35 cellular contexts compared by ENCODE assay signal in genomic region chr7:52781250-52781649, GRCh38.
"Had no signal": no experiment of that assay in that cellular context is flagged by ENCODE, and none has a peak within 500 bp of the region (broad histone marks: within the 10 kb centered on the region; RNA-seq: fewer than 3 reads in every experiment).

No MANE protein-coding gene starts in this region.

- H3K36me3 ChIP-seq: MG63, WERI-Rb-1 had no signal

- H3K27ac ChIP-seq: PC-9, RWPE1, WERI-Rb-1 had no signal

- DNase-seq: activated CD4-positive, alpha-beta memory T cell treated with anti-CD3 and anti-CD28 coated beads, Interleukin-2, amount 10 ng/mL, durations not matched to agents 7 days and 5 days; activated CD4-positive, alpha-beta T cell treated with anti-CD3 and anti-CD28 coated beads for 1 hour; activated CD4-positive, alpha-beta T cell treated with anti-CD3 and anti-CD28 coated beads for 48 hours; activated CD4-positive, CD25-positive, alpha-beta regulatory T cell; activated CD8-positive, alpha-beta memory T cell treated with anti-CD3 and anti-CD28 coated beads for 24 hours; activated CD8-positive, alpha-beta memory T cell treated with anti-CD3 and anti-CD28 coated beads, Interleukin-2, amount 10 ng/mL, durations not matched to agents 7 days and 5 days; activated CD8-positive, alpha-beta memory T cell treated with anti-CD3 and anti-CD28 coated beads, Interleukin-2, amount 50 U/mL, for 48 hours; activated effector memory CD4-positive, alpha-beta T cell treated with Interleukin-2 at 50 U/mL for 16 hours; activated naive CD4-positive, alpha-beta T cell treated with anti-CD3 and anti-CD28 coated beads, Interleukin-2, amount 10 ng/mL, durations not matched to agents 7 days and 5 days; activated naive CD8-positive, alpha-beta T cell treated with anti-CD3 and anti-CD28 coated beads, Interleukin-2, amount 50 U/mL, for 24 hours; activated T-cell treated with anti-CD3 and anti-CD28 coated beads, Interleukin-2, amount 50 U/mL, for 48 hours; anterior cingulate cortex; caudate nucleus; Kasumi-1; KBM-7; MG63; NCI-H1048; NCI-H1105 treated with DMSO at 0.1 percent for 48 hours; NCI-H1436; NCI-H1694; NCI-H1930; NCI-H2081 treated with DMSO at 0.1 percent for 48 hours; NCI-H226; NCI-H524 treated with DMSO at 0.1 percent for 48 hours; NCI-H748 treated with DMSO at 0.1 percent for 48 hours; NK-92 treated with Interleukin-12 subunit alpha and Interleukin-12 subunit beta, amount 100 ng/mL, for 24 hours; PC-9; SIG-M5; T-cell; T-helper 2 cell; T-helper 9 cell; WERI-Rb-1 had no signal

- H3K27me3 ChIP-seq: MG63 had no signal

- H3K4me3 ChIP-seq: MG63, PC-9 had no signal

- ATAC-seq: activated CD8-positive, alpha-beta memory T cell treated with anti-CD3 and anti-CD28 coated beads, Interleukin-2, amount 10 ng/mL, durations not matched to agents 7 days and 5 days; activated naive CD8-positive, alpha-beta T cell treated with anti-CD3 and anti-CD28 coated beads, Interleukin-2, amount 50 U/mL, for 24 hours; Right ventricle myocardium inferior; SK-N-SH treated with all-trans-retinoic acid at 6 μM for 48 hours; T-cell had no signal
